Comparison of ENCODE assay signal across 8 cellular contexts in the genomic region with DNA sequence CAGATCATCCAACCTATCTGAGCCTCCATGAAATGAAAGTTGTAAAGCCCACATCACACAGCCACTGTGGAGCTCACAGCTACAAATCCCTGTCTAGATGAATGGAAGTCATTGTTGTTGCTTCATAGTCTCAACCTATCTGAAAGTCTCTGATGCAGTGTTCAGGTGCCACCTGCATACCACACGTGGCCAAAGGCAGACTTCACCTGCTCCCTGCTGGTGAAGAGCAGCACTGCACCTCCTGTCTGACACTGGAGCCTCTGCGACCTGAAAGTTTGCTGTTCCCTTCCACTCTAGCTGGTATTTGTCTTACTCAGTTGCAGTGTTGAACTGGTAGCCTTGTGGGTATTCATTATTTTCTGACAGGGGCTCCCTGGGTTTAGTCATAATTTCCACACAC. TPM values are rescaled to one million over a fixed set of nuclear protein-coding genes. Genes with fewer than 3 reads are reported as not detected.
DNase-seq lines count a peak whose midpoint lies in the region; ATAC-seq, FAIRE-seq and TF ChIP-seq lines count a peak whose summit lies in the region.

No MANE protein-coding gene starts in this region.

- DNase-seq in D721Med (ENCODE audit: insufficient read length, low spot score) (no peak), left colon (peak in 1 of 2 donors; percentile 58), NCI-H2029 (lab: John Stamatoyannopoulos, UW) (no peak), KG1 (lab: John Stamatoyannopoulos, UW) (no peak)
- peak; percentile 18 for DNase-seq in activated T-cell treated with anti-CD3 and anti-CD28 coated beads, Interleukin-2, amount 50 U/mL, for 4 hours

- H3F3A ChIP-seq in Loucy (ENCODE audit: low read depth) = no peaks in the 10 kb centered on the region

- TF ChIP-seq CTCF in D721Med (IDR thresholded peaks at IDR 0.05; ENCODE audit: insufficient read depth, missing control alignments) = peak; percentile 50
- peak; percentile 94 for TF ChIP-seq CTCF in Loucy (conservative IDR thresholded peaks at IDR 0.05; ENCODE audit: low read length)

- no peak overlapping the region for H3K4me3 ChIP-seq in Loucy (ENCODE audit: low read length, poor library complexity, severe bottlenecking)

- no peaks in the 10 kb centered on the region for H3K36me3 Mint-ChIP-seq in activated T-cell treated with anti-CD3 and anti-CD28 coated beads, Interleukin-2, amount 50 U/mL, for 4 hours (ENCODE audit: insufficient read depth)

- intact Hi-C loops in left colon (cut with DNase I, micrococcal nuclease) = no loop called here

- no peaks in the 10 kb centered on the region for H3K4me1 ChIP-seq in Loucy (ENCODE audit: insufficient read depth, low read length, poor library complexity, severe bottlenecking)

- H3K4me2 ChIP-seq in Loucy (ENCODE audit: low read depth, low read length, poor library complexity, severe bottlenecking) = no peak overlapping the region

- H4K20me1 ChIP-seq in Loucy (ENCODE audit: insufficient read depth, low read length, poor library complexity, severe bottlenecking) = no peaks in the 10 kb centered on the region

- H3K4me1 Mint-ChIP-seq in activated T-cell treated with anti-CD3 and anti-CD28 coated beads, Interleukin-2, amount 50 U/mL, for 4 hours (ENCODE audit: low read depth) = no peaks in the 10 kb centered on the region

- ATAC-seq in GM19463 (IDR thresholded peaks at IDR 0.05; ENCODE audit: unreplicated experiment) = peak; percentile 90
- ATAC-seq in activated T-cell treated with anti-CD3 and anti-CD28 coated beads, Interleukin-2, amount 50 U/mL, for 4 hours = peak in 1 of 2 donors; percentile 66
- ATAC-seq in left colon = peak; percentile 89
- no peak for ATAC-seq in HG02623 (IDR thresholded peaks at IDR 0.05; ENCODE audit: unreplicated experiment)

- H3K9me2 ChIP-seq in Loucy (replicated peaks; ENCODE audit: low read depth, low read length) = no peaks in the 10 kb centered on the region

- H3K9ac ChIP-seq in Loucy (ENCODE audit: low read depth, low read length, poor library complexity, severe bottlenecking) = no peak overlapping the region

- H3K27me3 ChIP-seq in Loucy (ENCODE audit: insufficient read depth, low read length, poor library complexity, severe bottlenecking) = no peaks in the 10 kb centered on the region

- FAIRE-seq in D721Med (lab: Jason Lieb, UNC) = no peak

- no peaks in the 10 kb centered on the region for H3K9me3 ChIP-seq in Loucy (ENCODE audit: insufficient read depth, low read depth, low read length)

- H3K36me3 ChIP-seq in Loucy (ENCODE audit: insufficient read depth, low read length) = no peaks in the 10 kb centered on the region

- H3K9me3 Mint-ChIP-seq in activated T-cell treated with anti-CD3 and anti-CD28 coated beads, Interleukin-2, amount 50 U/mL, for 4 hours = no peaks in the 10 kb centered on the region

- H3K4me3 Mint-ChIP-seq in activated T-cell treated with anti-CD3 and anti-CD28 coated beads, Interleukin-2, amount 50 U/mL, for 4 hours = no peak overlapping the region

- H3K79me2 ChIP-seq in Loucy (ENCODE audit: insufficient read depth, low read length) = no peaks in the 10 kb centered on the region

- H2AFZ ChIP-seq in Loucy (ENCODE audit: low read length) = no peak overlapping the region

- H3K27me3 Mint-ChIP-seq in activated T-cell treated with anti-CD3 and anti-CD28 coated beads, Interleukin-2, amount 50 U/mL, for 4 hours (ENCODE audit: low read depth) = peaks cover 27% of the 10 kb centered on the region

RNA-seq across cellular contexts. Expression of a gene that starts 18.4 kb away (rescaled TPM):
- total RNA-seq in activated T-cell treated with anti-CD3 and anti-CD28 coated beads, Interleukin-2, amount 50 U/mL, for 4 hours = not detected
- not detected for total RNA-seq in left colon

RNA-seq across cellular contexts. Expression of a gene that starts 34.9 kb away (rescaled TPM):
- not detected for total RNA-seq in activated T-cell treated with anti-CD3 and anti-CD28 coated beads, Interleukin-2, amount 50 U/mL, for 4 hours
- not detected for total RNA-seq in left colon
